In genomic region chr21:36130839-36131238, GRCh38 we compare ENCODE assay signal across 8 cellular contexts. TPM values are rescaled to one million over a fixed set of nuclear protein-coding genes. Genes with fewer than 3 reads are reported as not detected.
DNase-seq lines count a peak whose midpoint lies in the region; ATAC-seq and TF ChIP-seq lines count a peak whose summit lies in the region.
"Not testable (repeated sequence)": the region's sequence is repeated elsewhere in the genome, so short reads cannot be mapped to it uniquely, and the experiment has no call there.

No MANE protein-coding gene starts in this region.

- H4K20me1 ChIP-seq in PC-9 (ENCODE audit: insufficient read depth): not testable (repeated sequence)

- H3K4me1 Mint-ChIP-seq in CD8-positive, alpha-beta T cell (ENCODE audit: low read depth): peaks cover 26% of the 10 kb centered on the region
- peaks cover 39% of the 10 kb centered on the region for H3K4me1 Mint-ChIP-seq in HFFc6 (ENCODE audit: low read depth)
- H3K4me1 Mint-ChIP-seq in activated CD8-positive, alpha-beta T cell treated with anti-CD3 and anti-CD28 coated beads for 36 hours (ENCODE audit: low read depth): peaks cover 29% of the 10 kb centered on the region
- peaks cover 19 to 32% of the 10 kb centered on the region in 2 donors for H3K4me1 Mint-ChIP-seq in natural killer cell
- peaks cover 20 to 28% of the 10 kb centered on the region in 2 donors for H3K4me1 Mint-ChIP-seq in stimulated activated naive B cell treated with anti-CD40 and anti-IgM and Interleukin-4, amounts not matched to agents 10 μg/mL and 1 μg/mL and 100 μg/mL, for 72 hours

- H3F3A ChIP-seq in PC-9 (ENCODE audit: insufficient read depth, low read depth): peaks cover 34% of the 10 kb centered on the region

- H2AFZ ChIP-seq in PC-9: not testable (repeated sequence)

- H3K4me2 ChIP-seq in PC-9: peak overlapping the region; percentile 66

- not testable (repeated sequence) for DNase-seq in CD8-positive, alpha-beta T cell; HFFc6; PC-9; activated CD8-positive, alpha-beta T cell treated with anti-CD3 and anti-CD28 coated beads for 36 hours; astrocyte of the spinal cord (ENCODE audit: low read depth, low spot score); left ventricle myocardium inferior; natural killer cell; stimulated activated naive B cell treated with anti-CD40 and anti-IgM and Interleukin-4, amounts not matched to agents 10 μg/mL and 1 μg/mL and 100 μg/mL, for 72 hours

- H3K4me1 ChIP-seq in CD8-positive, alpha-beta T cell (ENCODE audit: insufficient read depth, low read length): peaks cover 11% of the 10 kb centered on the region
- H3K4me1 ChIP-seq in PC-9 (replicated peaks; ENCODE audit: insufficient read depth) (peaks cover 21% of the 10 kb centered on the region), left ventricle myocardium inferior (peaks cover 37% of the 10 kb centered on the region)

- not testable (repeated sequence) for H3K27ac ChIP-seq in CD8-positive, alpha-beta T cell (ENCODE audit: low read depth, low read length); PC-9; left ventricle myocardium inferior (replicated peaks)

- not testable (repeated sequence) for TF ChIP-seq CTCF in CD8-positive, alpha-beta T cell (IDR thresholded peaks at IDR 0.05); HFFc6 (IDR thresholded peaks at IDR 0.05); PC-9 (conservative IDR thresholded peaks at IDR 0.05); activated CD8-positive, alpha-beta T cell treated with anti-CD3 and anti-CD28 coated beads for 36 hours (IDR thresholded peaks at IDR 0.05); astrocyte of the spinal cord (IDR thresholded peaks at IDR 0.05; ENCODE audit: low read depth, low read length); left ventricle myocardium inferior (IDR thresholded peaks at IDR 0.05; ENCODE audit: borderline replicate concordance); natural killer cell (IDR thresholded peaks at IDR 0.05)

- H3K4me3 Mint-ChIP-seq in CD8-positive, alpha-beta T cell: peak overlapping the region; percentile 91
- H3K4me3 Mint-ChIP-seq in HFFc6: peak overlapping the region; percentile 85
- peak overlapping the region; percentile 79 for H3K4me3 Mint-ChIP-seq in activated CD8-positive, alpha-beta T cell treated with anti-CD3 and anti-CD28 coated beads for 36 hours
- peak overlapping the region; percentile 94 for H3K4me3 Mint-ChIP-seq in natural killer cell
- peak overlapping the region; percentile 93 to 95 for H3K4me3 Mint-ChIP-seq in stimulated activated naive B cell treated with anti-CD40 and anti-IgM and Interleukin-4, amounts not matched to agents 10 μg/mL and 1 μg/mL and 100 μg/mL, for 72 hours

- peak overlapping the region; percentile 89 for H3K27ac Mint-ChIP-seq in CD8-positive, alpha-beta T cell
- H3K27ac Mint-ChIP-seq in HFFc6 (peak overlapping the region; percentile 73), natural killer cell (peak overlapping the region; percentile 64 to 85)
- peak overlapping the region; percentile 80 for H3K27ac Mint-ChIP-seq in activated CD8-positive, alpha-beta T cell treated with anti-CD3 and anti-CD28 coated beads for 36 hours
- not testable (repeated sequence) for H3K27ac Mint-ChIP-seq in stimulated activated naive B cell treated with anti-CD40 and anti-IgM and Interleukin-4, amounts not matched to agents 10 μg/mL and 1 μg/mL and 100 μg/mL, for 72 hours

- CTCF ChIA-PET in CD8-positive, alpha-beta T cell (lab: Charles Lee); PC-9 (lab: Charles Lee): not testable (repeated sequence)
- CTCF ChIA-PET in activated CD8-positive, alpha-beta T cell treated with anti-CD3 and anti-CD28 coated beads for 36 hours (lab: Charles Lee): interaction anchor here (1.0 kb wide), 1 partner anchor 22 kb away, joined by 3 read pairs; no protein-coding TSS in a partner anchor

- peak overlapping the region; percentile 8 for H3K4me3 ChIP-seq in CD8-positive, alpha-beta T cell (ENCODE audit: low read depth, low read length)
- peak overlapping the region; percentile 40; the same call in 1 of the 2 replicates for H3K4me3 ChIP-seq in PC-9
- H3K4me3 ChIP-seq in astrocyte of the spinal cord (ENCODE audit: low read depth, low read length): peak overlapping the region; percentile 23
- H3K4me3 ChIP-seq in left ventricle myocardium inferior: peak overlapping the region; percentile 70

- H3K9me2 ChIP-seq in PC-9 (ENCODE audit: insufficient read depth): not testable (repeated sequence)

- not testable (repeated sequence) for BruUV-seq in PC-9 (replicated peaks; lab: Mats Ljungman, UMichigan)

- H3K36me3 Mint-ChIP-seq in CD8-positive, alpha-beta T cell; HFFc6 (ENCODE audit: low read depth); activated CD8-positive, alpha-beta T cell treated with anti-CD3 and anti-CD28 coated beads for 36 hours (ENCODE audit: low read depth); natural killer cell; stimulated activated naive B cell treated with anti-CD40 and anti-IgM and Interleukin-4, amounts not matched to agents 10 μg/mL and 1 μg/mL and 100 μg/mL, for 72 hours: not testable (repeated sequence)

- not testable (repeated sequence) for H3K9me3 ChIP-seq in CD8-positive, alpha-beta T cell (ENCODE audit: low read length); PC-9 (ENCODE audit: insufficient read depth, low read depth); left ventricle myocardium inferior (replicated peaks)

- intact Hi-C loops in CD8-positive, alpha-beta T cell (cut with DNase I, micrococcal nuclease); PC-9 (cut with micrococcal nuclease; ENCODE audit: unreplicated experiment); activated CD8-positive, alpha-beta T cell treated with anti-CD3 and anti-CD28 coated beads for 36 hours (cut with micrococcal nuclease); left ventricle myocardium inferior (cut with micrococcal nuclease); natural killer cell (cut with micrococcal nuclease): not testable (repeated sequence)

- in situ Hi-C loops in astrocyte of the spinal cord (cut with HindIII; ENCODE audit: low sequenced_read_pairs): not testable (repeated sequence)

- H3K36me3 ChIP-seq in CD8-positive, alpha-beta T cell (ENCODE audit: insufficient read depth, low read length); PC-9 (ENCODE audit: low read depth); left ventricle myocardium inferior: not testable (repeated sequence)

- not testable (repeated sequence) for ATAC-seq in CD8-positive, alpha-beta T cell; activated CD8-positive, alpha-beta T cell treated with anti-CD3 and anti-CD28 coated beads for 36 hours; natural killer cell; stimulated activated naive B cell treated with anti-CD40 and anti-IgM and Interleukin-4, amounts not matched to agents 10 μg/mL and 1 μg/mL and 100 μg/mL, for 72 hours (replicated peaks)

- not testable (repeated sequence) for H3K27me3 Mint-ChIP-seq in CD8-positive, alpha-beta T cell (ENCODE audit: low read depth); HFFc6 (ENCODE audit: insufficient read depth); activated CD8-positive, alpha-beta T cell treated with anti-CD3 and anti-CD28 coated beads for 36 hours; natural killer cell (ENCODE audit: low read depth in 2 of 2); stimulated activated naive B cell treated with anti-CD40 and anti-IgM and Interleukin-4, amounts not matched to agents 10 μg/mL and 1 μg/mL and 100 μg/mL, for 72 hours

- POLR2A ChIA-PET in CD8-positive, alpha-beta T cell (lab: Charles Lee); PC-9 (lab: Charles Lee; ENCODE audit: unreplicated experiment): not testable (repeated sequence)
- POLR2A ChIA-PET in activated CD8-positive, alpha-beta T cell treated with anti-CD3 and anti-CD28 coated beads for 36 hours (lab: Charles Lee): interaction anchor here (1.2 kb wide), 1 partner anchor 17 kb away, joined by 3 read pairs; no protein-coding TSS in a partner anchor

- H3K27me3 ChIP-seq in CD8-positive, alpha-beta T cell (ENCODE audit: insufficient read depth, low read length); PC-9 (ENCODE audit: insufficient read depth, low read depth); left ventricle myocardium inferior (ENCODE audit: low read depth): not testable (repeated sequence)

- not testable (repeated sequence) for H3K9me3 Mint-ChIP-seq in CD8-positive, alpha-beta T cell; HFFc6; activated CD8-positive, alpha-beta T cell treated with anti-CD3 and anti-CD28 coated beads for 36 hours; natural killer cell; stimulated activated naive B cell treated with anti-CD40 and anti-IgM and Interleukin-4, amounts not matched to agents 10 μg/mL and 1 μg/mL and 100 μg/mL, for 72 hours

- H3K79me2 ChIP-seq in PC-9 (ENCODE audit: low read depth): not testable (repeated sequence)

RNA-seq across cellular contexts. Expression of gene CBR3, which starts 4.0 kb away (rescaled TPM):
- total RNA-seq in CD8-positive, alpha-beta T cell: 1 to 10 TPM; 1.8 to 2.9 TPM
- total RNA-seq in HFFc6 (2021; fragmentation: NEBNext Ultra II Directional; extraction: Animal tissue kit (Norgen Biotek cat#: 25700)): 10 to 100 TPM; 15.1 to 25.9 (median 23.5) TPM
- 20.1 and 23.6 TPM in 2 replicates for total RNA-seq in PC-9 (2021)
- total RNA-seq in activated CD8-positive, alpha-beta T cell treated with anti-CD3 and anti-CD28 coated beads for 36 hours: 10 to 100 TPM; 13.5 to 14.8 TPM
- 2.0 TPM for total RNA-seq in left ventricle myocardium inferior
- 1 to 10 TPM in 2 of 3 donors, under 1 TPM in 1; 0.95 to 1.5 (median 1.2) TPM for total RNA-seq in natural killer cell

RNA-seq across cellular contexts. Expression of gene DOP1B, which starts 25.8 kb away (rescaled TPM):
- 10 to 100 TPM in 1 of 2 experiments, 1 to 10 TPM in 1; 9.4 to 12.1 TPM for total RNA-seq in CD8-positive, alpha-beta T cell
- 10 to 100 TPM; 13.2 to 19.4 (median 15.3) TPM for total RNA-seq in HFFc6 (2021; fragmentation: NEBNext Ultra II Directional; extraction: Animal tissue kit (Norgen Biotek cat#: 25700))
- total RNA-seq in PC-9 (2021): 14.7 and 15.1 TPM in 2 replicates
- total RNA-seq in activated CD8-positive, alpha-beta T cell treated with anti-CD3 and anti-CD28 coated beads for 36 hours: 10 to 100 TPM; 14.3 to 15.2 TPM
- 13.6 TPM for total RNA-seq in left ventricle myocardium inferior
- 10 to 100 TPM; 29.5 to 32.1 (median 31.9) TPM for total RNA-seq in natural killer cell

Comparison
In these comparisons a context has a peak if more than half of its experiments do, and no peak if none do; other contexts are left out.
1. H3K4me3 ChIP-seq: peak in every context shown above with its lines; median percentile 70 in left ventricle myocardium inferior; 40 in PC-9; 23 in astrocyte of the spinal cord; 8 in CD8-positive, alpha-beta T cell.